21 cellular contexts compared by ENCODE assay signal in genomic region chr4:185346975-185347601, GRCh38. TPM values are rescaled to one million over a fixed set of nuclear protein-coding genes. Genes with fewer than 3 reads are reported as not detected.
DNase-seq lines count a peak whose midpoint lies in the region; TF ChIP-seq lines count a peak whose summit lies in the region.
"Had no signal": no experiment of that assay in that cellular context is flagged by ENCODE, and none has a peak within 500 bp of the region (broad histone marks: within the 10 kb centered on the region; RNA-seq: fewer than 3 reads in every experiment).

No MANE protein-coding gene starts in this region.

- H3K4me3 ChIP-seq in fibroblast of lung (replicated peaks in 1 of 4; ENCODE audit: control extremely low read depth in 1 of 4, insufficient read depth in 1 of 4, low read depth in 3 of 4, low read length in 4 of 4) = no peak overlapping the region
- no peak overlapping the region for H3K4me3 ChIP-seq in sigmoid colon
- no peak overlapping the region for H3K4me3 ChIP-seq in foreskin fibroblast (ENCODE audit: low read depth in 1 of 2, low read length in 2 of 2)
- H3K4me3 ChIP-seq: esophagus muscularis mucosa, psoas muscle had no signal

- no peaks in the 10 kb centered on the region for H3K79me2 ChIP-seq in fibroblast of lung (ENCODE audit: control insufficient read depth, insufficient read depth, low read length)

- no peaks in the 10 kb centered on the region for H4K20me1 ChIP-seq in fibroblast of lung (ENCODE audit: control insufficient read depth, extremely low read depth, insufficient read depth, low read length)

- H3K27me3 ChIP-seq in fibroblast of lung (ENCODE audit: control insufficient read depth, insufficient read depth, low read length) = no peaks in the 10 kb centered on the region
- no peaks in the 10 kb centered on the region for H3K27me3 ChIP-seq in sigmoid colon
- H3K27me3 ChIP-seq: esophagus muscularis mucosa had no signal

- no peaks in the 10 kb centered on the region for H3K36me3 ChIP-seq in fibroblast of lung (ENCODE audit: control insufficient read depth, insufficient read depth, low read length)
- peaks cover 0 to 22% (median 0%) of the 10 kb centered on the region in 4 donors for H3K36me3 ChIP-seq in sigmoid colon

- no peak overlapping the region for H3K9ac ChIP-seq in fibroblast of lung (ENCODE audit: insufficient read depth, low read length)

- no peak overlapping the region for H2AFZ ChIP-seq in fibroblast of lung (ENCODE audit: low read length)

- no peak for TF ChIP-seq EP300 in sigmoid colon (IDR thresholded peaks at IDR 0.05)

- TF ChIP-seq CTCF in fibroblast of lung (conservative IDR thresholded peaks at IDR 0.05 in 1 of 2, IDR thresholded peaks at IDR 0.05 in 1 of 2; ENCODE audit: low read depth in 1 of 2, low read length in 2 of 2) (no peak), sigmoid colon (IDR thresholded peaks at IDR 0.05) (no peak), foreskin fibroblast (IDR thresholded peaks at IDR 0.05; ENCODE audit: low read depth, low read length) (no peak)

- H3K27ac ChIP-seq in fibroblast of lung (ENCODE audit: insufficient read depth, low read length) (no peak overlapping the region), sigmoid colon (peak overlapping the region in 3 of 4 donors; percentile 77 to 88 (median 82))
- H3K27ac ChIP-seq: esophagus muscularis mucosa, psoas muscle, WERI-Rb-1 had no signal

- H3K4me2 ChIP-seq in fibroblast of lung (ENCODE audit: extremely low read depth, insufficient read depth, low read length) = no peak overlapping the region

- DNase-seq in GM04504 (ENCODE audit: low read depth) = peak; percentile 25
- DNase-seq in RKO (ENCODE audit: low spot score) = peak; percentile 26
- peak; percentile 11 to 92 for DNase-seq in fibroblast of lung (ENCODE audit: low read depth in 2 of 2)
- DNase-seq in sigmoid colon = no peak
- no peak for DNase-seq in foreskin fibroblast
- DNase-seq in NCI-H345 treated with DMSO at 0.1 percent for 48 hours (lab: John Stamatoyannopoulos, UW; ENCODE audit: unreplicated experiment) = no peak
- no peak for DNase-seq in COLO668 (lab: John Stamatoyannopoulos, UW; ENCODE audit: unreplicated experiment)
- no peak for DNase-seq in DMS114 treated with DMSO at 0.1 percent for 48 hours (lab: John Stamatoyannopoulos, UW; ENCODE audit: unreplicated experiment)
- DNase-seq: activated CD4-positive, alpha-beta memory T cell treated with anti-CD3 and anti-CD28 coated beads for 36 hours; Calu3; effector memory CD4-positive, alpha-beta T cell; Karpas-422; left colon; NCI-H1092 treated with DMSO at 0.1 percent for 48 hours; NCI-H2081 treated with DMSO at 0.1 percent for 48 hours; NK-92 treated with Interleukin-12 subunit alpha and Interleukin-12 subunit beta, amount 100 ng/mL, for 24 hours; psoas muscle; small intestine; WERI-Rb-1 had no signal

- TF ChIP-seq POLR2A in sigmoid colon (IDR thresholded peaks at IDR 0.05) = no peak

- H3K9me3 ChIP-seq in fibroblast of lung (ENCODE audit: control insufficient read depth, insufficient read depth, low read depth, low read length) (no peaks in the 10 kb centered on the region), sigmoid colon (no peaks in the 10 kb centered on the region)
- H3K9me3 ChIP-seq: esophagus muscularis mucosa, psoas muscle had no signal

- WGBS in sigmoid colon, 2 donors = 88 to 91% methylated on average over 14 of the region's 14 CpGs

- H3K4me1 ChIP-seq in fibroblast of lung (ENCODE audit: control insufficient read depth, extremely low read depth, insufficient read depth, low read length) (no peaks in the 10 kb centered on the region), sigmoid colon (peaks cover 0 to 37% (median 23%) of the 10 kb centered on the region in 4 donors)
- H3K4me1 ChIP-seq: psoas muscle had no signal

- intact Hi-C loops in sigmoid colon (cut with DNase I) = loop anchor here (2.0 to 10.0 kb wide), 2 partner anchors 48 to 202 kb away; partner anchors contain the start of genes LRP2BP and SLC25A4

RNA-seq across cellular contexts. Expression of gene LRP2BP, which starts 48.6 kb away (rescaled TPM):
- total RNA-seq in fibroblast of lung (0.51 and 0.66 TPM in 2 replicates), sigmoid colon (1 to 10 TPM; 1.8 to 2.6 (median 2.3) TPM)
- polyA plus RNA-seq in fibroblast of lung (0.03 and 0.05 TPM in 2 replicates), sigmoid colon (under 1 TPM; 0.16 to 0.60 (median 0.23) TPM)
- polyA plus RNA-seq in fibroblast of lung (2012) = 0.21 and 0.26 TPM in 2 replicates
- polyA minus RNA-seq in fibroblast of lung (ENCODE audit: low replicate concordance) = not detected in 2 replicates
- total RNA-seq: G401 had no signal

RNA-seq across cellular contexts. Expression of gene ANKRD37, which starts 49.6 kb away (rescaled TPM):
- total RNA-seq in fibroblast of lung = 3.3 and 6.2 TPM in 2 replicates
- 1.7 and 3.6 TPM in 2 replicates for polyA plus RNA-seq in fibroblast of lung
- 2.7 and 4.1 TPM in 2 replicates for polyA plus RNA-seq in fibroblast of lung (2012)
- 4.4 and 7.8 TPM in 2 replicates for polyA minus RNA-seq in fibroblast of lung (ENCODE audit: low replicate concordance)
- total RNA-seq in sigmoid colon = 10 to 100 TPM in 3 of 4 donors, 1 to 10 TPM in 1; 8.9 to 17.6 (median 11.5) TPM
- 10 to 100 TPM; 11.7 to 28.8 (median 16.9) TPM for polyA plus RNA-seq in sigmoid colon

Comparison
In these comparisons a context has a peak if more than half of its experiments do, and no peak if none do; other contexts are left out.
1. DNase-seq: peak in GM04504 (single experiment), RKO (single experiment) and fibroblast of lung (2 of 2); none in sigmoid colon (single experiment), foreskin fibroblast (0 of 2), NCI-H345 treated with DMSO at 0.1 percent for 48 hours (single experiment), COLO668 (single experiment) and DMS114 treated with DMSO at 0.1 percent for 48 hours (single experiment).